1 cellular context compared by ENCODE assay signal in genomic region chr7:12571691-12572090, GRCh38.
TF ChIP-seq lines count a peak whose summit lies in the region.

No MANE protein-coding gene starts in this region.

TF ChIP-seq in GM23338, 12 proteins besides CTCF, POLR2A, EP300 and RAD21 (continued from another document):
- no peak for TF ChIP-seq REST (IDR thresholded peaks at IDR 0.05; ENCODE audit: unreplicated experiment)
- no peak for TF ChIP-seq ZNF114 (CRISPR knock-in tag; IDR thresholded peaks at IDR 0.05)
- TF ChIP-seq EZH2phosphoT487 (IDR thresholded peaks at IDR 0.05; ENCODE audit: unreplicated experiment), result no peak
- no peak for TF ChIP-seq JUNB (IDR thresholded peaks at IDR 0.05; ENCODE audit: unreplicated experiment)
